In the genomic region with DNA sequence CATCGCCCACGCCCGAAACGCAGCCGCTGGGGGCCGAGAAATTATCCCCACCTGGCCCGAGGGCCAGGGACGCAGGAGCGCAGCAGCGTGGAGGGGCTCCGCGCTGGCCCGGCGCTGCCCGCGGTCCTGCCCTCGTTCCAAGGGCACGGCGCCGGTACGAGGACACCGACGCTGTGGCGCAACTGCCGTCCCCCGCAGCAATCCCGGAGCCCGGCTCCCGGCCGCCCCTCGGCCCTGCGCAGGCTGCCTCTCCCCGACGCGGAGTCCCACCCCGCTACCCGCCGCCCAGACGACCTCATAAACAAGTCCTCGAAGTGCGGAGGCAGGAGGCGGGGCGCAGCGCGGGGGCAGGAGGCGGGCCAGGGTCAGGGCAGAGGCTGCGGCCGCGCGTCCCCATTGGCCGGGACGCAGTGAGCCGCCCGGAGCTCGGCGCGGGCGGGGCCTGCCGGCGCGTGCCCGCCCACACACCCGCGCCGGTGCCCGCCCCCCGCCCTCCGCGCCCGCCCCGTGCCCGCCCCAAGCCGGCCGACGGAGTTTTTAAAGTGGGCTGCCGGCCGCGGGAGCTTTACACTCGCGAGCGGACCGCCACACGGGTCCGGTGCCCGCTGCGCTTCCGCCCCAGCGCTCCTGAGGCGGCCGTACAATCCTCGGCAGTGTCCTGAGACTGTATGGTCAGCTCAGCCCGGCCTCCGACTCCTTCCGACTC, we compare ENCODE assay signal across 8 cellular contexts. TPM values are rescaled to one million over a fixed set of nuclear protein-coding genes. Genes with fewer than 3 reads are reported as not detected.
DNase-seq lines count a peak whose midpoint lies in the region; ATAC-seq and TF ChIP-seq lines count a peak whose summit lies in the region.

A gene (plus strand): TSS at position 568 of the 706 bp plus-strand sequence. CDS start 505 bp downstream, outside the sequence.

- peak within 1 kb of the TSS; percentile 81 for H3K27ac Mint-ChIP-seq in activated CD4-positive, alpha-beta memory T cell treated with anti-CD3 and anti-CD28 coated beads, Interleukin-2, amount 10 ng/mL, durations not matched to agents 7 days and 5 days

- CTCF ChIA-PET in activated CD4-positive, alpha-beta memory T cell treated with anti-CD3 and anti-CD28 coated beads, Interleukin-2, amount 10 ng/mL, durations not matched to agents 7 days and 5 days (lab: Charles Lee), result interaction anchor here (1.2 to 1.4 kb wide), 2 partner anchors 20 to 110 kb away, joined by 4 read pairs; no protein-coding TSS in a partner anchor

- under 1% methylated on average over 94 of the region's 94 CpGs for WGBS in liver

- DNase-seq in NK-92 (lab: John Stamatoyannopoulos, UW; ENCODE audit: unreplicated experiment) (peak; percentile 13), NCI-H460 (ENCODE audit: extremely low read depth, low read depth) (peak; percentile 79), dorsolateral prefrontal cortex (peak; percentile 44 to 84 (median 76))
- no peak for DNase-seq in NK-92 treated with Interleukin-12 subunit alpha and Interleukin-12 subunit beta, amount 100 ng/mL, for 24 hours (lab: John Stamatoyannopoulos, UW)
- peak; percentile 90 for DNase-seq in activated CD4-positive, alpha-beta memory T cell treated with anti-CD3 and anti-CD28 coated beads, Interleukin-2, amount 10 ng/mL, durations not matched to agents 7 days and 5 days
- DNase-seq in stimulated activated CD4-positive, alpha-beta T cell treated with anti-CD3 and anti-CD28 coated beads, Interleukin-4, amount 100 ng/mL, for 1 hour, result peak; percentile 76

- H3K27me3 ChIP-seq in dorsolateral prefrontal cortex (peaks cover 0 to 46% (median 17%) of the 10 kb centered on the region in 45 donors), liver (ENCODE audit: control insufficient read depth in 4 of 4, insufficient read depth in 4 of 4, low read length in 3 of 4) (no peaks in the 10 kb centered on the region)

- TF ChIP-seq CTCF in dorsolateral prefrontal cortex (IDR thresholded peaks at IDR 0.05 in 54 of 56, conservative IDR thresholded peaks at IDR 0.05 in 2 of 56; ENCODE audit: low read depth in 1 of 56, partially characterized antibody in 56 of 56), result no peak
- no peak for TF ChIP-seq CTCF in liver (IDR thresholded peaks at IDR 0.05; ENCODE audit: low read depth, low read length, missing input control)

- peak in 1 of 2 donors; percentile 7 for TF ChIP-seq RAD21 in liver (IDR thresholded peaks at IDR 0.05)

- POLR2A ChIA-PET in activated CD4-positive, alpha-beta memory T cell treated with anti-CD3 and anti-CD28 coated beads, Interleukin-2, amount 10 ng/mL, durations not matched to agents 7 days and 5 days (lab: Charles Lee), result interaction anchor here (0.7 to 3.4 kb wide), 7 partner anchors 10 to 232 kb away, joined by 3 to 9 read pairs (median 3); no protein-coding TSS in a partner anchor

- peaks cover 15% of the 10 kb centered on the region for H3K36me3 Mint-ChIP-seq in activated CD4-positive, alpha-beta memory T cell treated with anti-CD3 and anti-CD28 coated beads, Interleukin-2, amount 10 ng/mL, durations not matched to agents 7 days and 5 days (ENCODE audit: low read depth)

- no peaks in the 10 kb centered on the region for H3K9me3 Mint-ChIP-seq in activated CD4-positive, alpha-beta memory T cell treated with anti-CD3 and anti-CD28 coated beads, Interleukin-2, amount 10 ng/mL, durations not matched to agents 7 days and 5 days

- H3K4me1 ChIP-seq in liver (ENCODE audit: control insufficient read depth in 4 of 4, insufficient read depth in 4 of 4, low read length in 3 of 4), result peaks cover 4 to 26% (median 11%) of the 10 kb centered on the region in 4 donors

- H3K4me3 Mint-ChIP-seq in activated CD4-positive, alpha-beta memory T cell treated with anti-CD3 and anti-CD28 coated beads, Interleukin-2, amount 10 ng/mL, durations not matched to agents 7 days and 5 days, result peak within 1 kb of the TSS; percentile 87

- intact Hi-C loops in dorsolateral prefrontal cortex (cut with DNase I), result loop anchor here in 1 of 2 donors (5.0 kb wide), 2 partner anchors 70 to 250 kb away; no protein-coding TSS in a partner anchor

- H3K4me3 ChIP-seq in dorsolateral prefrontal cortex (peak within 1 kb of the TSS; percentile 51 to 82 (median 70)), liver (ENCODE audit: low read depth in 1 of 3, low read length in 3 of 3) (peak within 1 kb of the TSS; percentile 72 to 93 (median 89))

- peak; percentile 61 for ATAC-seq in HG02973 (IDR thresholded peaks at IDR 0.05; ENCODE audit: unreplicated experiment)

- H3K27ac ChIP-seq in dorsolateral prefrontal cortex, result peak within 1 kb of the TSS; percentile 31 to 94 (median 85)
- peak within 1 kb of the TSS; percentile 98 to 99 for H3K27ac ChIP-seq in liver (ENCODE audit: low read depth in 1 of 2, low read length in 2 of 2)

- peaks cover 39% of the 10 kb centered on the region for H3K4me1 Mint-ChIP-seq in activated CD4-positive, alpha-beta memory T cell treated with anti-CD3 and anti-CD28 coated beads, Interleukin-2, amount 10 ng/mL, durations not matched to agents 7 days and 5 days

- no peaks in the 10 kb centered on the region for H3K36me3 ChIP-seq in liver (ENCODE audit: control insufficient read depth in 4 of 4, insufficient read depth in 3 of 4, low read depth in 1 of 4, low read length in 3 of 4)

- peak within 1 kb of the TSS; percentile 88 to 94 for H3K9ac ChIP-seq in liver (ENCODE audit: low read depth in 1 of 2, low read length in 2 of 2)

- H3K9me3 ChIP-seq in liver (ENCODE audit: control insufficient read depth in 4 of 4, low read length in 3 of 4), result no peaks in the 10 kb centered on the region

- peaks cover 63% of the 10 kb centered on the region for H3K27me3 Mint-ChIP-seq in activated CD4-positive, alpha-beta memory T cell treated with anti-CD3 and anti-CD28 coated beads, Interleukin-2, amount 10 ng/mL, durations not matched to agents 7 days and 5 days

TF ChIP-seq in liver, 16 proteins besides CTCF, POLR2A, EP300 and RAD21 (continues in another document):
- TF ChIP-seq SP1 (IDR thresholded peaks at IDR 0.05) (peak; percentile 22), HNF4G (IDR thresholded peaks at IDR 0.05) (no peak), EGR1 (IDR thresholded peaks at IDR 0.05; ENCODE audit: low read depth in 2 of 2) (no peak), JUND (IDR thresholded peaks at IDR 0.05) (no peak), HNF4A (conservative IDR thresholded peaks at IDR 0.05) (no peak), TAF1 (conservative IDR thresholded peaks at IDR 0.05) (peak; percentile 88), NR2F2 (IDR thresholded peaks at IDR 0.05) (no peak), RXRA (IDR thresholded peaks at IDR 0.05) (peak; percentile 6 to 22), GABPA (IDR thresholded peaks at IDR 0.05 in 1 of 2, conservative IDR thresholded peaks at IDR 0.05 in 1 of 2) (no peak)
- TF ChIP-seq, protein P1, sequence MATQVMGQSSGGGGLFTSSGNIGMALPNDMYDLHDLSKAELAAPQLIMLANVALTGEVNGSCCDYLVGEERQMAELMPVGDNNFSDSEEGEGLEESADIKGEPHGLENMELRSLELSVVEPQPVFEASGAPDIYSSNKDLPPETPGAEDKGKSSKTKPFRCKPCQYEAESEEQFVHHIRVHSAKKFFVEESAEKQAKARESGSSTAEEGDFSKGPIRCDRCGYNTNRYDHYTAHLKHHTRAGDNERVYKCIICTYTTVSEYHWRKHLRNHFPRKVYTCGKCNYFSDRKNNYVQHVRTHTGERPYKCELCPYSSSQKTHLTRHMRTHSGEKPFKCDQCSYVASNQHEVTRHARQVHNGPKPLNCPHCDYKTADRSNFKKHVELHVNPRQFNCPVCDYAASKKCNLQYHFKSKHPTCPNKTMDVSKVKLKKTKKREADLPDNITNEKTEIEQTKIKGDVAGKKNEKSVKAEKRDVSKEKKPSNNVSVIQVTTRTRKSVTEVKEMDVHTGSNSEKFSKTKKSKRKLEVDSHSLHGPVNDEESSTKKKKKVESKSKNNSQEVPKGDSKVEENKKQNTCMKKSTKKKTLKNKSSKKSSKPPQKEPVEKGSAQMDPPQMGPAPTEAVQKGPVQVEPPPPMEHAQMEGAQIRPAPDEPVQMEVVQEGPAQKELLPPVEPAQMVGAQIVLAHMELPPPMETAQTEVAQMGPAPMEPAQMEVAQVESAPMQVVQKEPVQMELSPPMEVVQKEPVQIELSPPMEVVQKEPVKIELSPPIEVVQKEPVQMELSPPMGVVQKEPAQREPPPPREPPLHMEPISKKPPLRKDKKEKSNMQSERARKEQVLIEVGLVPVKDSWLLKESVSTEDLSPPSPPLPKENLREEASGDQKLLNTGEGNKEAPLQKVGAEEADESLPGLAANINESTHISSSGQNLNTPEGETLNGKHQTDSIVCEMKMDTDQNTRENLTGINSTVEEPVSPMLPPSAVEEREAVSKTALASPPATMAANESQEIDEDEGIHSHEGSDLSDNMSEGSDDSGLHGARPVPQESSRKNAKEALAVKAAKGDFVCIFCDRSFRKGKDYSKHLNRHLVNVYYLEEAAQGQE (IDR thresholded peaks at IDR 0.05), result peak; percentile 85
- TF ChIP-seq, protein P2, sequence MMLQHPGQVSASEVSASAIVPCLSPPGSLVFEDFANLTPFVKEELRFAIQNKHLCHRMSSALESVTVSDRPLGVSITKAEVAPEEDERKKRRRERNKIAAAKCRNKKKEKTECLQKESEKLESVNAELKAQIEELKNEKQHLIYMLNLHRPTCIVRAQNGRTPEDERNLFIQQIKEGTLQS (IDR thresholded peaks at IDR 0.05), result no peak
- TF ChIP-seq, protein P3, sequence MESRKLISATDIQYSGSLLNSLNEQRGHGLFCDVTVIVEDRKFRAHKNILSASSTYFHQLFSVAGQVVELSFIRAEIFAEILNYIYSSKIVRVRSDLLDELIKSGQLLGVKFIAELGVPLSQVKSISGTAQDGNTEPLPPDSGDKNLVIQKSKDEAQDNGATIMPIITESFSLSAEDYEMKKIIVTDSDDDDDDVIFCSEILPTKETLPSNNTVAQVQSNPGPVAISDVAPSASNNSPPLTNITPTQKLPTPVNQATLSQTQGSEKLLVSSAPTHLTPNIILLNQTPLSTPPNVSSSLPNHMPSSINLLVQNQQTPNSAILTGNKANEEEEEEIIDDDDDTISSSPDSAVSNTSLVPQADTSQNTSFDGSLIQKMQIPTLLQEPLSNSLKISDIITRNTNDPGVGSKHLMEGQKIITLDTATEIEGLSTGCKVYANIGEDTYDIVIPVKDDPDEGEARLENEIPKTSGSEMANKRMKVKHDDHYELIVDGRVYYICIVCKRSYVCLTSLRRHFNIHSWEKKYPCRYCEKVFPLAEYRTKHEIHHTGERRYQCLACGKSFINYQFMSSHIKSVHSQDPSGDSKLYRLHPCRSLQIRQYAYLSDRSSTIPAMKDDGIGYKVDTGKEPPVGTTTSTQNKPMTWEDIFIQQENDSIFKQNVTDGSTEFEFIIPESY (IDR thresholded peaks at IDR 0.05), result no peak

RNA-seq across cellular contexts. Expression of the gene that starts here (rescaled TPM):
- total RNA-seq in NCI-H460 (2014; rRNA removed; shearing (Covaris generic)), result 50.5 and 54.5 TPM in 2 replicates
- polyA plus RNA-seq in NCI-H460 (2014; cell fraction: nucleus; rRNA removed), result 29.7 and 42.8 TPM in 2 replicates
- 10 to 100 TPM; 76.3 to 79.0 TPM for total RNA-seq in activated CD4-positive, alpha-beta memory T cell treated with anti-CD3 and anti-CD28 coated beads, Interleukin-2, amount 10 ng/mL, durations not matched to agents 7 days and 5 days
- total RNA-seq in dorsolateral prefrontal cortex (100 to 1,000 TPM in 100 of 120 experiments, 10 to 100 TPM in 20; 63.6 to 481 (median 129) TPM), liver (100 to 1,000 TPM in 1 of 2 donors, 10 to 100 TPM in 1; 51.5 to 193 TPM)
- polyA plus RNA-seq in liver, result 10 to 100 TPM; 26.2 to 70.7 TPM
